21 cellular contexts compared by ENCODE assay signal in the genomic region with DNA sequence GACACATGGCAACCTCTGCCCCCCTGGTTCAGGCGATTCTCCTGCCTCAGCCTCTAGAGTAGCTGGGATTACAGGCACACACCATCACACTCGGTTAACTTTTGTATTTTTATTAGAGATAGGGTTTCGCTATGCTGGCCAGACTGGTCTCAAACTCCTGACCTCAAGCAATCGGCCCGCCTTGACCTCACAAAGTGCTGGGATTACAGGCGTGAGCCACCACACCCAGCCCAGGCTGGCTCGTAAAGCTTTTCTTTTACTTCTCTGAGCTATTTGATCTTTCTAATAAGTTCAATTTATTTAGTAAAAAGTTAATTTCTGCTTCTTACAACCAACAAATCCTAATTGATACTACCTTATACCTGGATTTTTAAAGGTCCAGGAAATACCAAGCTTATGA.
"Had no signal": no experiment of that assay in that cellular context is flagged by ENCODE, and none has a peak within 500 bp of the region (broad histone marks: within the 10 kb centered on the region; RNA-seq: fewer than 3 reads in every experiment).

No MANE protein-coding gene starts in this region.

- ATAC-seq: left cardiac atrium; mucosa of descending colon; naive thymus-derived CD8-positive, alpha-beta T cell had no signal

- H3K4me3 Mint-ChIP-seq: immature natural killer cell; naive thymus-derived CD8-positive, alpha-beta T cell; neural progenitor cell had no signal

- H3K9me3 ChIP-seq: esophagus squamous epithelium, mucosa of descending colon, ovary, right atrium auricular region, stomach, thoracic aorta, transverse colon had no signal

- H3K9ac ChIP-seq: neural progenitor cell had no signal

- H3K27ac Mint-ChIP-seq: immature natural killer cell; naive thymus-derived CD8-positive, alpha-beta T cell; neural progenitor cell had no signal

- H3K4me3 ChIP-seq: dorsolateral prefrontal cortex, esophagus squamous epithelium, mucosa of descending colon, neural progenitor cell, ovary, right atrium auricular region, stomach, thoracic aorta, transverse colon had no signal

- H3K9me3 Mint-ChIP-seq: naive thymus-derived CD8-positive, alpha-beta T cell; neural progenitor cell had no signal

- H3K27me3 ChIP-seq: dorsolateral prefrontal cortex, esophagus squamous epithelium, neural progenitor cell, ovary, right atrium auricular region, stomach, transverse colon had no signal

- H3K27ac ChIP-seq: dorsolateral prefrontal cortex, neural progenitor cell, ovary, right atrium auricular region, stomach, thoracic aorta, transverse colon had no signal

- DNase-seq: cortex of kidney; dorsolateral prefrontal cortex; effector CD8-positive, alpha-beta T cell; esophagus squamous epithelium; foreskin fibroblast; immature natural killer cell; kidney; left cardiac atrium; mucosa of descending colon; naive thymus-derived CD8-positive, alpha-beta T cell; nucleus accumbens; ovary; small intestine; stimulated activated CD4-positive, alpha-beta T cell treated with anti-CD3 and anti-CD28 coated beads, Interleukin-12 subunit alpha, Interleukin-12 subunit beta, amount 100 ng/mL, for 4 hours; stimulated activated naive CD4-positive, alpha-beta T cell; stomach; substantia nigra; transverse colon had no signal

- H3K36me3 ChIP-seq: esophagus squamous epithelium, neural progenitor cell, ovary, right atrium auricular region, stomach, thoracic aorta, transverse colon had no signal

- H3K36me3 Mint-ChIP-seq: immature natural killer cell; naive thymus-derived CD8-positive, alpha-beta T cell; neural progenitor cell had no signal

- H3K4me2 ChIP-seq: neural progenitor cell had no signal

- H3K4me1 ChIP-seq: right atrium auricular region, stomach, transverse colon had no signal

- H2AFZ ChIP-seq: neural progenitor cell had no signal
